ENCODE assay signal across 21 cellular contexts in genomic region chr16:56862776-56863175, GRCh38. TPM values are rescaled to one million over a fixed set of nuclear protein-coding genes. Genes with fewer than 3 reads are reported as not detected.
DNase-seq lines count a peak whose midpoint lies in the region; ATAC-seq lines count a peak whose summit lies in the region.
"Had no signal": no experiment of that assay in that cellular context is flagged by ENCODE, and none has a peak within 500 bp of the region (broad histone marks: within the 10 kb centered on the region; RNA-seq: fewer than 3 reads in every experiment).

No MANE protein-coding gene starts in this region.

- peaks cover 22% of the 10 kb centered on the region for H3K4me1 Mint-ChIP-seq in activated T-helper 17 cell treated with anti-CD3 and anti-CD28 coated beads, Interleukin-2, amount 50 U/mL, for 72 hours
- peaks cover 21% of the 10 kb centered on the region for H3K4me1 Mint-ChIP-seq in activated T-cell treated with anti-CD3 and anti-CD28 coated beads, Interleukin-2, amount 50 U/mL, for 24 hours (ENCODE audit: low read depth)

- no peak for ATAC-seq in activated T-helper 17 cell treated with anti-CD3 and anti-CD28 coated beads, Interleukin-2, amount 50 U/mL, for 72 hours (replicated peaks)
- peak; percentile 10 for ATAC-seq in sciatic nerve
- ATAC-seq: HCT116 had no signal

- H3K27me3 ChIP-seq in effector memory CD4-positive, alpha-beta T cell (replicated peaks; ENCODE audit: control insufficient read depth, insufficient read depth, low read length, poor library complexity, severe bottlenecking), result no peaks in the 10 kb centered on the region
- H3K27me3 ChIP-seq: heart right ventricle had no signal

- intact Hi-C loops in sciatic nerve (cut with DNase I), result loop anchor here (10.0 kb wide), 1 partner anchor 82 kb away; no protein-coding TSS in a partner anchor

- H3K4me1 ChIP-seq in effector memory CD4-positive, alpha-beta T cell (ENCODE audit: control insufficient read depth, insufficient read depth, low read length, poor library complexity, severe bottlenecking), result peaks cover 27% of the 10 kb centered on the region

- no peaks in the 10 kb centered on the region for H3K9me3 Mint-ChIP-seq in activated T-helper 17 cell treated with anti-CD3 and anti-CD28 coated beads, Interleukin-2, amount 50 U/mL, for 72 hours
- H3K9me3 Mint-ChIP-seq in activated T-cell treated with anti-CD3 and anti-CD28 coated beads, Interleukin-2, amount 50 U/mL, for 24 hours, result no peaks in the 10 kb centered on the region

- no peak overlapping the region for H3K27ac ChIP-seq in effector memory CD4-positive, alpha-beta T cell (ENCODE audit: insufficient read depth, low read length, poor library complexity, severe bottlenecking)
- H3K27ac ChIP-seq: 22Rv1, esophagus squamous epithelium, heart right ventricle, left ventricle myocardium inferior, WERI-Rb-1 had no signal

- H3K9me3 ChIP-seq in effector memory CD4-positive, alpha-beta T cell (ENCODE audit: control insufficient read depth, low read length), result no peaks in the 10 kb centered on the region
- H3K9me3 ChIP-seq: esophagus squamous epithelium, heart right ventricle, left ventricle myocardium inferior had no signal

- H3K4me3 ChIP-seq in effector memory CD4-positive, alpha-beta T cell (ENCODE audit: insufficient read depth, low read depth, low read length, poor library complexity, severe bottlenecking), result no peak overlapping the region
- H3K4me3 ChIP-seq: esophagus squamous epithelium, heart right ventricle, left ventricle myocardium inferior had no signal

- no peaks in the 10 kb centered on the region for H3K27me3 Mint-ChIP-seq in activated T-helper 17 cell treated with anti-CD3 and anti-CD28 coated beads, Interleukin-2, amount 50 U/mL, for 72 hours
- no peaks in the 10 kb centered on the region for H3K27me3 Mint-ChIP-seq in activated T-cell treated with anti-CD3 and anti-CD28 coated beads, Interleukin-2, amount 50 U/mL, for 24 hours

- H3K36me3 ChIP-seq in effector memory CD4-positive, alpha-beta T cell (ENCODE audit: control insufficient read depth, insufficient read depth, low read length), result no peaks in the 10 kb centered on the region
- H3K36me3 ChIP-seq: esophagus squamous epithelium, heart right ventricle, left ventricle myocardium inferior, WERI-Rb-1 had no signal

- peak; percentile 8 for DNase-seq in NK-92 treated with Interleukin-12 subunit alpha and Interleukin-12 subunit beta, amount 100 ng/mL, for 24 hours (lab: John Stamatoyannopoulos, UW)
- DNase-seq in NK-92 (lab: John Stamatoyannopoulos, UW; ENCODE audit: unreplicated experiment) (no peak), MV-4-11 (lab: John Stamatoyannopoulos, UW) (peak; percentile 86), sciatic nerve (ENCODE audit: low spot score) (no peak), GM19238 (ENCODE audit: insufficient read length, low spot score) (no peak)
- no peak for DNase-seq in activated T-cell treated with anti-CD3 and anti-CD28 coated beads, Interleukin-2, amount 50 U/mL, for 24 hours
- DNase-seq in effector memory CD4-positive, alpha-beta T cell, result no peak
- DNase-seq: amygdala, COR-L47, cortex of kidney, esophagus squamous epithelium, heart right ventricle, left ventricle myocardium inferior, occipital lobe, SHP77, WERI-Rb-1 had no signal

- H3K27ac Mint-ChIP-seq in activated T-helper 17 cell treated with anti-CD3 and anti-CD28 coated beads, Interleukin-2, amount 50 U/mL, for 72 hours, result peak overlapping the region; percentile 26
- no peak overlapping the region for H3K27ac Mint-ChIP-seq in activated T-cell treated with anti-CD3 and anti-CD28 coated beads, Interleukin-2, amount 50 U/mL, for 24 hours

- no peaks in the 10 kb centered on the region for H3K36me3 Mint-ChIP-seq in activated T-helper 17 cell treated with anti-CD3 and anti-CD28 coated beads, Interleukin-2, amount 50 U/mL, for 72 hours (ENCODE audit: low read depth)
- H3K36me3 Mint-ChIP-seq in activated T-cell treated with anti-CD3 and anti-CD28 coated beads, Interleukin-2, amount 50 U/mL, for 24 hours (ENCODE audit: low read depth), result no peaks in the 10 kb centered on the region

- no peak overlapping the region for H3K4me3 Mint-ChIP-seq in activated T-helper 17 cell treated with anti-CD3 and anti-CD28 coated beads, Interleukin-2, amount 50 U/mL, for 72 hours
- no peak overlapping the region for H3K4me3 Mint-ChIP-seq in activated T-cell treated with anti-CD3 and anti-CD28 coated beads, Interleukin-2, amount 50 U/mL, for 24 hours

RNA-seq across cellular contexts. Expression of gene SLC12A3, which starts 2.2 kb away (rescaled TPM):
- not detected for total RNA-seq in activated T-helper 17 cell treated with anti-CD3 and anti-CD28 coated beads, Interleukin-2, amount 50 U/mL, for 72 hours
- not detected for total RNA-seq in sciatic nerve
- total RNA-seq: esophagus squamous epithelium, heart right ventricle, HT1080, left ventricle myocardium inferior, NCI-H460, occipital lobe had no signal

Comparison
In these comparisons a context has a peak if more than half of its experiments do, and no peak if none do; other contexts are left out.
1. DNase-seq: peak in NK-92 treated with Interleukin-12 subunit alpha and Interleukin-12 subunit beta, amount 100 ng/mL, for 24 hours (single experiment) and MV-4-11 (single experiment); none in NK-92 (single experiment), sciatic nerve (single experiment), GM19238 (single experiment), activated T-cell treated with anti-CD3 and anti-CD28 coated beads, Interleukin-2, amount 50 U/mL, for 24 hours (single experiment) and effector memory CD4-positive, alpha-beta T cell (0 of 3).